In genomic region chr4:143700060-143700419, GRCh38 we compare ENCODE assay signal across 1 cellular context.
TF ChIP-seq lines count a peak whose summit lies in the region.

No MANE protein-coding gene starts in this region.

TF ChIP-seq in WTC11, 78 proteins besides CTCF, POLR2A, EP300 and RAD21 (continued from another document):
- TF ChIP-seq ATF6 (CRISPR knock-in tag; IDR thresholded peaks at IDR 0.05) (no peak), RELA (CRISPR knock-in tag; IDR thresholded peaks at IDR 0.05; ENCODE audit: borderline replicate concordance) (no peak)
